ENCODE assay signal across 23 cellular contexts in genomic region chr11:3010004-3010403, GRCh38. TPM values are rescaled to one million over a fixed set of nuclear protein-coding genes. Genes with fewer than 3 reads are reported as not detected.
DNase-seq lines count a peak whose midpoint lies in the region; TF ChIP-seq lines count a peak whose summit lies in the region.
"Had no signal": no experiment of that assay in that cellular context is flagged by ENCODE, and none has a peak within 500 bp of the region (broad histone marks: within the 10 kb centered on the region; RNA-seq: fewer than 3 reads in every experiment).

No MANE protein-coding gene starts in this region.

- CTCF ChIA-PET in CD8-positive, alpha-beta memory T cell (lab: Charles Lee): no interaction called here
- CTCF ChIA-PET in activated CD4-positive, alpha-beta memory T cell treated with anti-CD3 and anti-CD28 coated beads, Interleukin-2, amount 10 ng/mL, durations not matched to agents 7 days and 5 days (lab: Charles Lee): interaction anchor here (1.2 to 1.3 kb wide), 2 partner anchors 28 to 34 kb away, joined by 3 to 4 read pairs; no protein-coding TSS in a partner anchor

- H3K27ac Mint-ChIP-seq in activated CD4-positive, alpha-beta T cell treated with anti-CD3 and anti-CD28 coated beads, Interleukin-2, amount 10 ng/mL, durations not matched to agents 24 days and 14 days: peak overlapping the region; percentile 84
- H3K27ac Mint-ChIP-seq in CD8-positive, alpha-beta memory T cell: peak overlapping the region in 6 of 8 donors; percentile 28 to 77 (median 58)
- peak overlapping the region; percentile 93 for H3K27ac Mint-ChIP-seq in activated CD4-positive, alpha-beta memory T cell treated with anti-CD3 and anti-CD28 coated beads, Interleukin-2, amount 10 ng/mL, durations not matched to agents 7 days and 5 days
- H3K27ac Mint-ChIP-seq in glutamatergic neuron (ENCODE audit: unreplicated experiment): peak overlapping the region; percentile 4
- H3K27ac Mint-ChIP-seq: dendritic cell treated with granulocyte-macrophage colony-stimulating factor and Interleukin-4, amounts not matched to agents 40 ng/mL and 50 ng/mL, for 4 days had no signal

- H3K4me1 ChIP-seq in CD8-positive, alpha-beta memory T cell (ENCODE audit: insufficient read depth, low read length): peaks cover 16% of the 10 kb centered on the region
- H3K4me1 ChIP-seq: upper lobe of right lung had no signal

- no peaks in the 10 kb centered on the region for H3K36me3 ChIP-seq in CD8-positive, alpha-beta memory T cell (ENCODE audit: insufficient read depth, low read length)
- H3K36me3 ChIP-seq: ovary had no signal

- H3K27ac ChIP-seq in CD8-positive, alpha-beta memory T cell (ENCODE audit: low read depth, low read length): no peak overlapping the region
- H3K27ac ChIP-seq: ovary, PC-9, upper lobe of right lung, WERI-Rb-1 had no signal

- peaks cover 46% of the 10 kb centered on the region for H3K4me1 Mint-ChIP-seq in activated CD4-positive, alpha-beta T cell treated with anti-CD3 and anti-CD28 coated beads, Interleukin-2, amount 10 ng/mL, durations not matched to agents 24 days and 14 days
- peaks cover 16 to 81% (median 57%) of the 10 kb centered on the region in 3 donors for H3K4me1 Mint-ChIP-seq in CD8-positive, alpha-beta memory T cell
- H3K4me1 Mint-ChIP-seq in activated CD4-positive, alpha-beta memory T cell treated with anti-CD3 and anti-CD28 coated beads, Interleukin-2, amount 10 ng/mL, durations not matched to agents 7 days and 5 days: peaks cover 67% of the 10 kb centered on the region
- peaks cover 17% of the 10 kb centered on the region for H3K4me1 Mint-ChIP-seq in glutamatergic neuron (ENCODE audit: low read depth, unreplicated experiment)

- TF ChIP-seq CTCF in glutamatergic neuron (IDR thresholded peaks at IDR 0.05; ENCODE audit: partially characterized antibody, unreplicated experiment) (no peak), lower leg skin (IDR thresholded peaks at IDR 0.05) (no peak)

- POLR2A ChIA-PET in CD8-positive, alpha-beta memory T cell (lab: Charles Lee): interaction anchor here (1.2 kb wide), 2 partner anchors 18 to 21 kb away, joined by 3 read pairs; partner anchors contain the start of gene NAP1L4
- POLR2A ChIA-PET in activated CD4-positive, alpha-beta memory T cell treated with anti-CD3 and anti-CD28 coated beads, Interleukin-2, amount 10 ng/mL, durations not matched to agents 7 days and 5 days (lab: Charles Lee): interaction anchor here (1.0 to 11.8 kb wide), 5 partner anchors 11 to 47 kb away, joined by 3 to 307 read pairs (median 4); partner anchors contain the start of genes CARS1 and NAP1L4

- DNase-seq in activated CD4-positive, alpha-beta T cell treated with anti-CD3 and anti-CD28 coated beads, Interleukin-2, amount 10 ng/mL, durations not matched to agents 24 days and 14 days: peak; percentile 78
- no peak for DNase-seq in activated CD4-positive, alpha-beta T cell treated with anti-CD3 and anti-CD28 coated beads, Interleukin-2, amount 50 U/mL, for 1 hour
- no peak for DNase-seq in CD8-positive, alpha-beta memory T cell
- DNase-seq in activated CD4-positive, alpha-beta memory T cell treated with anti-CD3 and anti-CD28 coated beads, Interleukin-2, amount 10 ng/mL, durations not matched to agents 7 days and 5 days: no peak
- DNase-seq in glutamatergic neuron (no peak), NCI-H510A treated with DMSO at 0.1 percent for 48 hours (lab: John Stamatoyannopoulos, UW) (no peak), NCI-H774 (lab: John Stamatoyannopoulos, UW) (no peak), lower leg skin (ENCODE audit: low spot score in 2 of 2) (no peak)
- DNase-seq: 8988T; activated CD4-positive, alpha-beta T cell treated with anti-CD3 and anti-CD28 coated beads, Interleukin-2, amount 50 U/mL, for 48 hours; AML-193; amniotic stem cell; COR-L47; DMS79 treated with DMSO at 0.1 percent for 48 hours; NCI-H1092 treated with DMSO at 0.1 percent for 48 hours; NCI-H2081; PC-9; right cardiac atrium; SIG-M5 had no signal

- no peaks in the 10 kb centered on the region for H3K9me3 ChIP-seq in CD8-positive, alpha-beta memory T cell (ENCODE audit: low read length)
- H3K9me3 ChIP-seq: ovary, upper lobe of right lung had no signal

- WGBS in lower leg skin, 2 donors: 86 to 96% methylated on average over 5 to 9 of the region's 13 CpGs

- intact Hi-C loops in activated CD4-positive, alpha-beta T cell treated with anti-CD3 and anti-CD28 coated beads, Interleukin-2, amount 10 ng/mL, durations not matched to agents 24 days and 14 days (cut with micrococcal nuclease): no loop called here
- intact Hi-C loops in lower leg skin (cut with DNase I; ENCODE audit: low total_unique reads): loop anchor here (10.0 kb wide), 1 partner anchor 55 kb away; no protein-coding TSS in a partner anchor

- no peaks in the 10 kb centered on the region for H3K9me3 Mint-ChIP-seq in activated CD4-positive, alpha-beta T cell treated with anti-CD3 and anti-CD28 coated beads, Interleukin-2, amount 10 ng/mL, durations not matched to agents 24 days and 14 days
- H3K9me3 Mint-ChIP-seq in CD8-positive, alpha-beta memory T cell: no peaks in the 10 kb centered on the region
- H3K9me3 Mint-ChIP-seq in activated CD4-positive, alpha-beta memory T cell treated with anti-CD3 and anti-CD28 coated beads, Interleukin-2, amount 10 ng/mL, durations not matched to agents 7 days and 5 days: no peaks in the 10 kb centered on the region
- peaks cover 6% of the 10 kb centered on the region for H3K9me3 Mint-ChIP-seq in glutamatergic neuron (ENCODE audit: unreplicated experiment)
- H3K9me3 Mint-ChIP-seq: dendritic cell treated with granulocyte-macrophage colony-stimulating factor and Interleukin-4, amounts not matched to agents 40 ng/mL and 50 ng/mL, for 4 days had no signal

- H3K4me3 ChIP-seq in CD8-positive, alpha-beta memory T cell (ENCODE audit: low read length): no peak overlapping the region
- no peak overlapping the region for H3K4me3 ChIP-seq in lower leg skin (ENCODE audit: low read depth, poor library complexity, severe bottlenecking)
- H3K4me3 ChIP-seq: ovary, PC-9, upper lobe of right lung had no signal

- H3K27me3 ChIP-seq in CD8-positive, alpha-beta memory T cell (ENCODE audit: insufficient read depth, low read length, poor library complexity, severe bottlenecking): no peaks in the 10 kb centered on the region
- H3K27me3 ChIP-seq: ovary, upper lobe of right lung had no signal

- TF ChIP-seq POLR2A in lower leg skin (IDR thresholded peaks at IDR 0.05): no peak

- H3K27me3 Mint-ChIP-seq in activated CD4-positive, alpha-beta T cell treated with anti-CD3 and anti-CD28 coated beads, Interleukin-2, amount 10 ng/mL, durations not matched to agents 24 days and 14 days: no peaks in the 10 kb centered on the region
- no peaks in the 10 kb centered on the region for H3K27me3 Mint-ChIP-seq in CD8-positive, alpha-beta memory T cell
- no peaks in the 10 kb centered on the region for H3K27me3 Mint-ChIP-seq in activated CD4-positive, alpha-beta memory T cell treated with anti-CD3 and anti-CD28 coated beads, Interleukin-2, amount 10 ng/mL, durations not matched to agents 7 days and 5 days
- peaks cover 5% of the 10 kb centered on the region for H3K27me3 Mint-ChIP-seq in glutamatergic neuron (ENCODE audit: unreplicated experiment)
- H3K27me3 Mint-ChIP-seq: dendritic cell treated with granulocyte-macrophage colony-stimulating factor and Interleukin-4, amounts not matched to agents 40 ng/mL and 50 ng/mL, for 4 days had no signal

- H3K4me3 Mint-ChIP-seq in activated CD4-positive, alpha-beta T cell treated with anti-CD3 and anti-CD28 coated beads, Interleukin-2, amount 10 ng/mL, durations not matched to agents 24 days and 14 days: peak overlapping the region; percentile 40
- no peak overlapping the region for H3K4me3 Mint-ChIP-seq in CD8-positive, alpha-beta memory T cell
- no peak overlapping the region for H3K4me3 Mint-ChIP-seq in activated CD4-positive, alpha-beta memory T cell treated with anti-CD3 and anti-CD28 coated beads, Interleukin-2, amount 10 ng/mL, durations not matched to agents 7 days and 5 days
- no peak overlapping the region for H3K4me3 Mint-ChIP-seq in glutamatergic neuron (ENCODE audit: unreplicated experiment)
- H3K4me3 Mint-ChIP-seq: dendritic cell treated with granulocyte-macrophage colony-stimulating factor and Interleukin-4, amounts not matched to agents 40 ng/mL and 50 ng/mL, for 4 days had no signal

- H3K36me3 Mint-ChIP-seq in activated CD4-positive, alpha-beta T cell treated with anti-CD3 and anti-CD28 coated beads, Interleukin-2, amount 10 ng/mL, durations not matched to agents 24 days and 14 days (ENCODE audit: low read depth): peaks cover 56% of the 10 kb centered on the region
- H3K36me3 Mint-ChIP-seq in CD8-positive, alpha-beta memory T cell: peaks cover 0 to 63% (median 11%) of the 10 kb centered on the region in 3 donors
- H3K36me3 Mint-ChIP-seq in activated CD4-positive, alpha-beta memory T cell treated with anti-CD3 and anti-CD28 coated beads, Interleukin-2, amount 10 ng/mL, durations not matched to agents 7 days and 5 days (ENCODE audit: low read depth): peaks cover 70% of the 10 kb centered on the region
- no peaks in the 10 kb centered on the region for H3K36me3 Mint-ChIP-seq in glutamatergic neuron (ENCODE audit: unreplicated experiment)

RNA-seq across cellular contexts. Expression of gene NAP1L4, which starts 17.9 kb away (rescaled TPM):
- total RNA-seq in activated CD4-positive, alpha-beta T cell treated with anti-CD3 and anti-CD28 coated beads, Interleukin-2, amount 10 ng/mL, durations not matched to agents 24 days and 14 days: 263 and 272 TPM in 2 replicates
- total RNA-seq in CD8-positive, alpha-beta memory T cell: 100 to 1,000 TPM; 273 to 280 TPM
- 163 TPM for polyA plus RNA-seq in CD8-positive, alpha-beta memory T cell
- 100 to 1,000 TPM; 299 to 314 TPM for total RNA-seq in activated CD4-positive, alpha-beta memory T cell treated with anti-CD3 and anti-CD28 coated beads, Interleukin-2, amount 10 ng/mL, durations not matched to agents 7 days and 5 days
- 209 TPM for total RNA-seq in glutamatergic neuron (ENCODE audit: unreplicated experiment)
- 10 to 100 TPM; 67.2 to 99.0 (median 82.4) TPM for total RNA-seq in lower leg skin

RNA-seq across cellular contexts. Expression of gene CARS1, which starts 47.2 kb away (rescaled TPM):
- total RNA-seq in activated CD4-positive, alpha-beta T cell treated with anti-CD3 and anti-CD28 coated beads, Interleukin-2, amount 10 ng/mL, durations not matched to agents 24 days and 14 days: 56.5 and 63.1 TPM in 2 replicates
- 10 to 100 TPM; 81.2 to 83.3 TPM for total RNA-seq in CD8-positive, alpha-beta memory T cell
- 43.4 TPM for polyA plus RNA-seq in CD8-positive, alpha-beta memory T cell
- 100 to 1,000 TPM; 106 to 121 TPM for total RNA-seq in activated CD4-positive, alpha-beta memory T cell treated with anti-CD3 and anti-CD28 coated beads, Interleukin-2, amount 10 ng/mL, durations not matched to agents 7 days and 5 days
- total RNA-seq in glutamatergic neuron (ENCODE audit: unreplicated experiment) (151 TPM), lower leg skin (10 to 100 TPM; 56.7 to 63.0 (median 60.7) TPM)

Comparison
In these comparisons a context has a peak if more than half of its experiments do, and no peak if none do; other contexts are left out.
1. H3K27ac Mint-ChIP-seq: peak in every context shown above with its lines; median percentile 93 in activated CD4-positive, alpha-beta memory T cell treated with anti-CD3 and anti-CD28 coated beads, Interleukin-2, amount 10 ng/mL, durations not matched to agents 7 days and 5 days; 84 in activated CD4-positive, alpha-beta T cell treated with anti-CD3 and anti-CD28 coated beads, Interleukin-2, amount 10 ng/mL, durations not matched to agents 24 days and 14 days; 58 in CD8-positive, alpha-beta memory T cell; 4 in glutamatergic neuron.